Comparison of ENCODE assay signal across 28 cellular contexts in genomic region chr7:1316086-1316485, GRCh38.
"Had no signal": no experiment of that assay in that cellular context is flagged by ENCODE, and none has a peak within 500 bp of the region (broad histone marks: within the 10 kb centered on the region; RNA-seq: fewer than 3 reads in every experiment).

No MANE protein-coding gene starts in this region.

- H3K4me1 ChIP-seq: adrenal gland, Peyer's patch had no signal

- H3K4me1 Mint-ChIP-seq: activated CD4-positive, alpha-beta T cell treated with anti-CD3 and anti-CD28 coated beads, Interleukin-2, amount 10 ng/mL, durations not matched to agents 24 days and 14 days had no signal

- ATAC-seq: activated naive CD4-positive, alpha-beta T cell treated with anti-CD3 and anti-CD28 coated beads, Interleukin-2, amount 50 U/mL, for 72 hours; activated T-cell treated with anti-CD3 and anti-CD28 coated beads, Interleukin-2, amount 50 U/mL, for 4 hours; PC-3 had no signal

- H3K4me2 ChIP-seq: KMS-11 had no signal

- H3K27ac ChIP-seq: adrenal gland, KMS-11, Peyer's patch had no signal

- DNase-seq: activated CD4-positive, alpha-beta T cell treated with anti-CD3 and anti-CD28 coated beads, Interleukin-2, amount 10 ng/mL, durations not matched to agents 24 days and 14 days; activated CD4-positive, alpha-beta T cell treated with anti-CD3 and anti-CD28 coated beads, Interleukin-2, amount 50 U/mL, for 48 hours; activated CD8-positive, alpha-beta memory T cell treated with anti-CD3 and anti-CD28 coated beads, Interleukin-2, amount 50 U/mL, for 4 hours; activated gamma-delta T cell treated with Interleukin-2 at 50 U/mL for 16 hours; activated T-cell treated with anti-CD3 and anti-CD28 coated beads for 4 hours; activated T-cell treated with anti-CD3 and anti-CD28 coated beads, Interleukin-2, amount 50 U/mL, for 4 hours; adrenal gland; caudate nucleus; cerebellar nuclear complex; NCI-H1092 treated with DMSO at 0.1 percent for 48 hours; NCI-H1417; NCI-H146; NCI-H187; NCI-H2029 treated with DMSO at 0.1 percent for 48 hours; NCI-H2107; NCI-H2171; NCI-H510A; NCI-H526; NCI-H748 treated with DMSO at 0.1 percent for 48 hours; NK-92 treated with Interleukin-12 subunit alpha and Interleukin-12 subunit beta, amount 100 ng/mL, for 24 hours; PC-3; RPMI8226; SIG-M5 had no signal

- H3K9me3 ChIP-seq: adrenal gland, Peyer's patch had no signal

- H3K27me3 Mint-ChIP-seq: activated CD4-positive, alpha-beta T cell treated with anti-CD3 and anti-CD28 coated beads, Interleukin-2, amount 10 ng/mL, durations not matched to agents 24 days and 14 days had no signal

- H3K27me3 ChIP-seq: Peyer's patch had no signal

- H3K9me3 Mint-ChIP-seq: activated CD4-positive, alpha-beta T cell treated with anti-CD3 and anti-CD28 coated beads, Interleukin-2, amount 10 ng/mL, durations not matched to agents 24 days and 14 days; activated naive CD4-positive, alpha-beta T cell treated with anti-CD3 and anti-CD28 coated beads, Interleukin-2, amount 50 U/mL, for 72 hours; activated T-cell treated with anti-CD3 and anti-CD28 coated beads, Interleukin-2, amount 50 U/mL, for 4 hours; activated T-helper 1 cell treated with anti-CD3 and anti-CD28 coated beads, Interleukin-12 subunit alpha, Interleukin-12 subunit beta, Interleukin-2, Interleukin-4 antibody, amounts not matched to agents 30 ng/mL and 10 ng/mL and 1 ng/mL, durations not matched to agents 14 hours and 24 hours and 36 hours had no signal

- H3K36me3 ChIP-seq: adrenal gland, Peyer's patch had no signal

- H3K9ac ChIP-seq: KMS-11 had no signal

- H3K27ac Mint-ChIP-seq: activated CD4-positive, alpha-beta T cell treated with anti-CD3 and anti-CD28 coated beads, Interleukin-2, amount 10 ng/mL, durations not matched to agents 24 days and 14 days; activated naive CD4-positive, alpha-beta T cell treated with anti-CD3 and anti-CD28 coated beads, Interleukin-2, amount 50 U/mL, for 72 hours; activated T-helper 1 cell treated with anti-CD3 and anti-CD28 coated beads, Interleukin-12 subunit alpha, Interleukin-12 subunit beta, Interleukin-2, Interleukin-4 antibody, amounts not matched to agents 30 ng/mL and 10 ng/mL and 1 ng/mL, durations not matched to agents 14 hours and 24 hours and 36 hours had no signal

- H3K4me3 Mint-ChIP-seq: activated CD4-positive, alpha-beta T cell treated with anti-CD3 and anti-CD28 coated beads, Interleukin-2, amount 10 ng/mL, durations not matched to agents 24 days and 14 days; activated T-cell treated with anti-CD3 and anti-CD28 coated beads, Interleukin-2, amount 50 U/mL, for 4 hours; activated T-helper 1 cell treated with anti-CD3 and anti-CD28 coated beads, Interleukin-12 subunit alpha, Interleukin-12 subunit beta, Interleukin-2, Interleukin-4 antibody, amounts not matched to agents 30 ng/mL and 10 ng/mL and 1 ng/mL, durations not matched to agents 14 hours and 24 hours and 36 hours; brain had no signal

- H3K4me3 ChIP-seq: adrenal gland, Peyer's patch had no signal

- H3K36me3 Mint-ChIP-seq: activated naive CD4-positive, alpha-beta T cell treated with anti-CD3 and anti-CD28 coated beads, Interleukin-2, amount 50 U/mL, for 72 hours; brain had no signal
